In genomic region chr15:25065286-25065685, GRCh38 we compare ENCODE assay signal across 22 cellular contexts.
A peak's percentile ranks its signal among the peaks of the same experiment; 100 is the strongest.
DNase-seq lines count a peak whose midpoint lies in the region; ATAC-seq and TF ChIP-seq lines count a peak whose summit lies in the region.
"Had no signal": no experiment of that assay in that cellular context is flagged by ENCODE, and none has a peak within 500 bp of the region (broad histone marks: within the 10 kb centered on the region; RNA-seq: fewer than 3 reads in every experiment).

No MANE protein-coding gene starts in this region.

- H3K27me3 ChIP-seq in BLaER1 (0 out of 2 replicates have a peak, but pooled peaks cover 5% of the 10 kb centered on the region), RWPE2 (ENCODE audit: insufficient read depth, poor library complexity, severe bottlenecking) (no peaks in the 10 kb centered on the region), spleen (replicated peaks in 1 of 7) (no peaks in the 10 kb centered on the region)
- H3K27me3 ChIP-seq: Peyer's patch, SJSA1 had no signal

- H3K27me3 Mint-ChIP-seq in glutamatergic neuron (ENCODE audit: unreplicated experiment): peaks cover 59% of the 10 kb centered on the region
- H3K27me3 Mint-ChIP-seq in T-helper 2 cell treated with Interferon-gamma antibody and Interleukin-4, amounts not matched to agents 5 μg/mL and 100 μg/mL, for 36 hours (ENCODE audit: low read depth): no peaks in the 10 kb centered on the region
- H3K27me3 Mint-ChIP-seq: IgD-negative memory B cell had no signal

- no peak overlapping the region for H3K9ac ChIP-seq in BLaER1

- H4K20me1 ChIP-seq in BLaER1: no peaks in the 10 kb centered on the region

- peak overlapping the region; percentile 3 for H3K27ac Mint-ChIP-seq in glutamatergic neuron (ENCODE audit: unreplicated experiment)
- H3K27ac Mint-ChIP-seq in T-helper 2 cell treated with Interferon-gamma antibody and Interleukin-4, amounts not matched to agents 5 μg/mL and 100 μg/mL, for 36 hours: no peak overlapping the region
- H3K27ac Mint-ChIP-seq: CD14-positive monocyte had no signal

- H3K4me3 ChIP-seq in BLaER1: peak overlapping the region; percentile 39
- no peak overlapping the region for H3K4me3 ChIP-seq in RWPE2 (ENCODE audit: severe bottlenecking)
- peak overlapping the region in 1 of 8 donors; percentile 36 for H3K4me3 ChIP-seq in spleen
- H3K4me3 ChIP-seq: Peyer's patch, SJSA1 had no signal

- WGBS in spleen, 5 donors: 87 to 91% (median 89%) methylated on average over 9 of the region's 9 CpGs

- no peak overlapping the region for H3K4me2 ChIP-seq in BLaER1

- no peak overlapping the region for H3K27ac ChIP-seq in BLaER1
- H3K27ac ChIP-seq in RWPE2 (ENCODE audit: poor library complexity, severe bottlenecking): no peak overlapping the region
- H3K27ac ChIP-seq in spleen: no peak overlapping the region
- H3K27ac ChIP-seq: Peyer's patch, SJSA1 had no signal

- peaks cover 100% of the 10 kb centered on the region for H3K36me3 Mint-ChIP-seq in glutamatergic neuron (ENCODE audit: unreplicated experiment)
- H3K36me3 Mint-ChIP-seq in T-helper 2 cell treated with Interferon-gamma antibody and Interleukin-4, amounts not matched to agents 5 μg/mL and 100 μg/mL, for 36 hours (ENCODE audit: low read depth): peaks cover 98% of the 10 kb centered on the region

- H3K9me3 ChIP-seq in BLaER1: peaks cover 100% of the 10 kb centered on the region
- H3K9me3 ChIP-seq in RWPE2 (ENCODE audit: severe bottlenecking): peaks cover 89% of the 10 kb centered on the region
- H3K9me3 ChIP-seq in spleen: peaks cover 63 to 100% (median 100%) of the 10 kb centered on the region in 8 donors

- DNase-seq in RWPE2 (ENCODE audit: low spot score) (peak; percentile 56), glutamatergic neuron (peak; percentile 1), spleen (peak; percentile 51), RKO (ENCODE audit: low spot score) (no peak)
- DNase-seq in effector CD4-positive, alpha-beta T cell: no peak
- DNase-seq in T-helper 2 cell treated with Interferon-gamma antibody and Interleukin-4, amounts not matched to agents 5 μg/mL and 100 μg/mL, for 36 hours (ENCODE audit: low spot score): no peak
- DNase-seq: AML-193; EL; GF-D8; NCI-H1105; NCI-H146; NCI-H2029; NCI-H2227 treated with DMSO at 0.1 percent for 48 hours; NCI-H510A treated with DMSO at 0.1 percent for 48 hours; NCI-H748 treated with DMSO at 0.1 percent for 48 hours; NK-92 treated with Interleukin-12 subunit alpha and Interleukin-12 subunit beta, amount 100 ng/mL, for 24 hours; Peyer's patch had no signal

- no peak for TF ChIP-seq POLR2A in spleen (IDR thresholded peaks at IDR 0.05)

- no peak for ATAC-seq in RWPE2 (ENCODE audit: low read depth)
- ATAC-seq: Right ventricle myocardium inferior had no signal

- intact Hi-C loops in spleen (cut with DNase I; ENCODE audit: low total_unique reads): no loop called here

- H3K9me3 Mint-ChIP-seq in glutamatergic neuron (ENCODE audit: unreplicated experiment): peaks cover 95% of the 10 kb centered on the region
- peaks cover 92% of the 10 kb centered on the region for H3K9me3 Mint-ChIP-seq in T-helper 2 cell treated with Interferon-gamma antibody and Interleukin-4, amounts not matched to agents 5 μg/mL and 100 μg/mL, for 36 hours

- H3K4me3 Mint-ChIP-seq in glutamatergic neuron (ENCODE audit: unreplicated experiment): no peak overlapping the region
- H3K4me3 Mint-ChIP-seq in T-helper 2 cell treated with Interferon-gamma antibody and Interleukin-4, amounts not matched to agents 5 μg/mL and 100 μg/mL, for 36 hours: no peak overlapping the region
- H3K4me3 Mint-ChIP-seq: CD14-positive monocyte, IgD-negative memory B cell had no signal

- H3K4me1 Mint-ChIP-seq in glutamatergic neuron (ENCODE audit: low read depth, unreplicated experiment): no peaks in the 10 kb centered on the region
- H3K4me1 Mint-ChIP-seq in T-helper 2 cell treated with Interferon-gamma antibody and Interleukin-4, amounts not matched to agents 5 μg/mL and 100 μg/mL, for 36 hours (ENCODE audit: low read depth): no peaks in the 10 kb centered on the region
- H3K4me1 Mint-ChIP-seq: CD14-positive monocyte had no signal

- no peaks in the 10 kb centered on the region for H3K4me1 ChIP-seq in BLaER1
- no peaks in the 10 kb centered on the region for H3K4me1 ChIP-seq in RWPE2 (ENCODE audit: insufficient read depth, poor library complexity, severe bottlenecking)
- no peaks in the 10 kb centered on the region for H3K4me1 ChIP-seq in spleen
- H3K4me1 ChIP-seq: Peyer's patch, SJSA1 had no signal

- H3K36me3 ChIP-seq in BLaER1 (peaks cover 100% of the 10 kb centered on the region), RWPE2 (ENCODE audit: low read depth) (peaks cover 97% of the 10 kb centered on the region), spleen (peaks cover 30 to 100% (median 99%) of the 10 kb centered on the region in 6 donors)

- TF ChIP-seq CTCF in RWPE2 (IDR thresholded peaks at IDR 0.05; ENCODE audit: poor library complexity, severe bottlenecking) (no peak), glutamatergic neuron (IDR thresholded peaks at IDR 0.05; ENCODE audit: partially characterized antibody, unreplicated experiment) (no peak), spleen (IDR thresholded peaks at IDR 0.05 in 8 of 11, conservative IDR thresholded peaks at IDR 0.05 in 3 of 11) (no peak)

Comparison
In these comparisons a context has a peak if more than half of its experiments do, and no peak if none do; other contexts are left out.
1. DNase-seq: peak in RWPE2 (single experiment), glutamatergic neuron (single experiment) and spleen (single experiment); none in effector CD4-positive, alpha-beta T cell (single experiment), T-helper 2 cell treated with Interferon-gamma antibody and Interleukin-4, amounts not matched to agents 5 μg/mL and 100 μg/mL, for 36 hours (single experiment) and RKO (single experiment).